In genomic region chr7:44632196-44632595, GRCh38 we compare ENCODE assay signal across 1 cellular context.
TF ChIP-seq lines count a peak whose summit lies in the region.

No MANE protein-coding gene starts in this region.

TF ChIP-seq in HepG2, 621 proteins besides CTCF, POLR2A, EP300 and RAD21:
- TF ChIP-seq HDAC6 (IDR thresholded peaks at IDR 0.05; ENCODE audit: low read depth, low read length), result no peak
- no peak for TF ChIP-seq SIN3A (IDR thresholded peaks at IDR 0.05; ENCODE audit: borderline replicate concordance, low read depth, low read length)
- no peak for TF ChIP-seq ZNF709 (CRISPR knock-in tag; IDR thresholded peaks at IDR 0.05)
- no peak for TF ChIP-seq SRY (CRISPR knock-in tag; IDR thresholded peaks at IDR 0.05)
- TF ChIP-seq SRSF9 (IDR thresholded peaks at IDR 0.05; ENCODE audit: borderline replicate concordance, insufficient read depth, low read depth, low read length, poor library complexity, severe bottlenecking), result no peak
- TF ChIP-seq ZNF776 (CRISPR knock-in tag; IDR thresholded peaks at IDR 0.05), result no peak
- TF ChIP-seq CREBL2 (CRISPR knock-in tag; IDR thresholded peaks at IDR 0.05; ENCODE audit: borderline replicate concordance), result no peak
- no peak for TF ChIP-seq U2AF2 (IDR thresholded peaks at IDR 0.05; ENCODE audit: low read depth, low read length)
- no peak for TF ChIP-seq NFRKB (IDR thresholded peaks at IDR 0.05)
- TF ChIP-seq, protein P1, sequence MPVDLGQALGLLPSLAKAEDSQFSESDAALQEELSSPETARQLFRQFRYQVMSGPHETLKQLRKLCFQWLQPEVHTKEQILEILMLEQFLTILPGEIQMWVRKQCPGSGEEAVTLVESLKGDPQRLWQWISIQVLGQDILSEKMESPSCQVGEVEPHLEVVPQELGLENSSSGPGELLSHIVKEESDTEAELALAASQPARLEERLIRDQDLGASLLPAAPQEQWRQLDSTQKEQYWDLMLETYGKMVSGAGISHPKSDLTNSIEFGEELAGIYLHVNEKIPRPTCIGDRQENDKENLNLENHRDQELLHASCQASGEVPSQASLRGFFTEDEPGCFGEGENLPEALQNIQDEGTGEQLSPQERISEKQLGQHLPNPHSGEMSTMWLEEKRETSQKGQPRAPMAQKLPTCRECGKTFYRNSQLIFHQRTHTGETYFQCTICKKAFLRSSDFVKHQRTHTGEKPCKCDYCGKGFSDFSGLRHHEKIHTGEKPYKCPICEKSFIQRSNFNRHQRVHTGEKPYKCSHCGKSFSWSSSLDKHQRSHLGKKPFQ (CRISPR knock-in tag; IDR thresholded peaks at IDR 0.05; ENCODE audit: insufficient replicate concordance), result no peak
- no peak for TF ChIP-seq IRF2 (CRISPR knock-in tag; IDR thresholded peaks at IDR 0.05)
- no peak for TF ChIP-seq MYNN (CRISPR knock-in tag; IDR thresholded peaks at IDR 0.05; ENCODE audit: low read depth)
- no peak for TF ChIP-seq MAFG (CRISPR knock-in tag; IDR thresholded peaks at IDR 0.05)
- TF ChIP-seq, protein P2, sequence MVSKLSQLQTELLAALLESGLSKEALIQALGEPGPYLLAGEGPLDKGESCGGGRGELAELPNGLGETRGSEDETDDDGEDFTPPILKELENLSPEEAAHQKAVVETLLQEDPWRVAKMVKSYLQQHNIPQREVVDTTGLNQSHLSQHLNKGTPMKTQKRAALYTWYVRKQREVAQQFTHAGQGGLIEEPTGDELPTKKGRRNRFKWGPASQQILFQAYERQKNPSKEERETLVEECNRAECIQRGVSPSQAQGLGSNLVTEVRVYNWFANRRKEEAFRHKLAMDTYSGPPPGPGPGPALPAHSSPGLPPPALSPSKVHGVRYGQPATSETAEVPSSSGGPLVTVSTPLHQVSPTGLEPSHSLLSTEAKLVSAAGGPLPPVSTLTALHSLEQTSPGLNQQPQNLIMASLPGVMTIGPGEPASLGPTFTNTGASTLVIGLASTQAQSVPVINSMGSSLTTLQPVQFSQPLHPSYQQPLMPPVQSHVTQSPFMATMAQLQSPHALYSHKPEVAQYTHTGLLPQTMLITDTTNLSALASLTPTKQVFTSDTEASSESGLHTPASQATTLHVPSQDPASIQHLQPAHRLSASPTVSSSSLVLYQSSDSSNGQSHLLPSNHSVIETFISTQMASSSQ (IDR thresholded peaks at IDR 0.05; ENCODE audit: low read depth), result no peak
- TF ChIP-seq, protein P2 (CRISPR knock-in tag; IDR thresholded peaks at IDR 0.05; ENCODE audit: borderline replicate concordance), result no peak
- TF ChIP-seq POLR2AphosphoS5 (IDR thresholded peaks at IDR 0.05; ENCODE audit: low read depth, low read length), result no peak
- TF ChIP-seq ZFP62 (CRISPR knock-in tag; IDR thresholded peaks at IDR 0.05), result no peak
